Comparison of ENCODE assay signal across 1 cellular context in the genomic region with DNA sequence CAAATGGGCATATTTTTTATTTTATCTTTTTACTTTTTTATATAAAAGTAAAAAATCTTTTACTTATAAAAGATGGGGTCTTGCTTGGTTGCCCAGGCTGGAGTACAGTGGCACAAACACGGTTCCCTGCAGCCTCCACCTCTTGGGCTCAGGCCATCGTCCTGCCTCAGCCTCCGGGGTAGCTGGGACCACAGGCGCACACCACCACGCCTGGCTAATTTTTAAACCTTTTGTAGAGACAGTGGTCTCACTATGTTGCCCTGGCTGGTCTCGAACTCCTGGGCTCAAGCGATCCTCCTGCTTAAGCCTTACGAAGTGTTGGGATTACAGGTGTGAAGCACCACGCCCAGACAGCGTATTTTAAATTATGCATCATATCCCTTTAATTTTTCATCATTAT.
TF ChIP-seq lines count a peak whose summit lies in the region.

No MANE protein-coding gene starts in this region.

TF ChIP-seq in H1, 55 proteins besides CTCF, POLR2A, EP300 and RAD21:
- TF ChIP-seq CBX5 (IDR thresholded peaks at IDR 0.05; ENCODE audit: low read depth, low read length) = no peak
- TF ChIP-seq CHD2 (IDR thresholded peaks at IDR 0.05; ENCODE audit: low read length) = no peak
- TF ChIP-seq SP1 (IDR thresholded peaks at IDR 0.05; ENCODE audit: low read depth, low read length) = no peak
- no peak for TF ChIP-seq ASH2L (IDR thresholded peaks at IDR 0.05; ENCODE audit: low read length)
- TF ChIP-seq SP4 (IDR thresholded peaks at IDR 0.05; ENCODE audit: low read length) = no peak
- no peak for TF ChIP-seq CREB1 (IDR thresholded peaks at IDR 0.05)
- TF ChIP-seq SRF (IDR thresholded peaks at IDR 0.05; ENCODE audit: low read depth, low read length) = no peak
TF ChIP-seq in H1: peak in this region for 0.
